Comparison of ENCODE assay signal across 8 cellular contexts in the genomic region with DNA sequence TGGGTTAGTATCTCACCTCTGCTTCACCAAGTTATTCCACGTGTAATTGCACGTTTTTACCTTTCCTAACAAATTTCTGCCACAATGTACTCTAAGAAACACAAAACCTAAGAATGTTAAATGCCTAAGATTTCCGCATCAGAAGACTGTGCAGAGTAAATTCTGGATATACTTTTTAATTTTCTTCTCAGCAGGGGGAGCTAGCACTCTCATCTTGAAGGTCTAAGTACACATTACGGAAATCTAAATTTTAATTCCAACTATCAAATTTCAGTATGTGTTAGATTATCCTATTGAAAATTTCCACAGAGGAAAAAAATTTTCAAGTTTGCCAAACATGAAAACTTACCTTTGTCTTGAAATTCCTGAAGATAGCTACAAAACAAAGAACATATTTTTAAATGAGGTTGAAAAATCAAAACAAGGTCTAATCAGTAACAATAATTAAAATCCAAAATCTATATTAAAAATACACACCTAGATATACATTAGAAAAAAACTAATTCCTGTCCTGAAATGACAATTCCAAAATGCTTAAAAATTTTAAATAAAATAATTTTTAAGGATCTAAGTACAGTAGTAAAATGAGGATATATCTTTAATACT. TPM values are rescaled to one million over a fixed set of nuclear protein-coding genes. Genes with fewer than 3 reads are reported as not detected.
DNase-seq lines count a peak whose midpoint lies in the region; ATAC-seq and TF ChIP-seq lines count a peak whose summit lies in the region.

No MANE protein-coding gene starts in this region.

- intact Hi-C loops in ascending aorta (cut with DNase I) = loop anchor here (2.0 kb wide), 1 partner anchor 289 kb away; a partner anchor contains a TSS

- peaks cover 46% of the 10 kb centered on the region for H3K27me3 Mint-ChIP-seq in T-helper 2 cell treated with Interferon-gamma antibody and Interleukin-4, amounts not matched to agents 5 μg/mL and 100 μg/mL, for 36 hours (ENCODE audit: low read depth)

- H3K36me3 Mint-ChIP-seq in T-helper 2 cell treated with Interferon-gamma antibody and Interleukin-4, amounts not matched to agents 5 μg/mL and 100 μg/mL, for 36 hours (ENCODE audit: low read depth) = no peaks in the 10 kb centered on the region
- H3K36me3 Mint-ChIP-seq in activated naive CD4-positive, alpha-beta T cell treated with anti-CD3 and anti-CD28 coated beads, Interleukin-2, amount 50 U/mL, for 72 hours = peaks cover 0 to 4% of the 10 kb centered on the region in 2 donors

- no peaks in the 10 kb centered on the region for H3K27me3 ChIP-seq in ascending aorta

- no peak overlapping the region for H3K4me3 ChIP-seq in ascending aorta

- no peak overlapping the region for H3K27ac ChIP-seq in ascending aorta

- no peaks in the 10 kb centered on the region for H3K36me3 ChIP-seq in ascending aorta

- H3K9me3 ChIP-seq in ascending aorta = no peaks in the 10 kb centered on the region

- H3K4me3 Mint-ChIP-seq in T-helper 2 cell treated with Interferon-gamma antibody and Interleukin-4, amounts not matched to agents 5 μg/mL and 100 μg/mL, for 36 hours = no peak overlapping the region

- H3K4me1 Mint-ChIP-seq in T-helper 2 cell treated with Interferon-gamma antibody and Interleukin-4, amounts not matched to agents 5 μg/mL and 100 μg/mL, for 36 hours (ENCODE audit: low read depth) = peaks cover 3% of the 10 kb centered on the region

- H3K4me1 ChIP-seq in ascending aorta = peaks cover 0 to 2% of the 10 kb centered on the region in 2 donors

- ATAC-seq in activated naive CD4-positive, alpha-beta T cell treated with anti-CD3 and anti-CD28 coated beads, Interleukin-2, amount 50 U/mL, for 72 hours = no peak
- ATAC-seq in GM21515 (IDR thresholded peaks at IDR 0.05; ENCODE audit: unreplicated experiment) = no peak

- no peaks in the 10 kb centered on the region for H3K9me3 Mint-ChIP-seq in T-helper 2 cell treated with Interferon-gamma antibody and Interleukin-4, amounts not matched to agents 5 μg/mL and 100 μg/mL, for 36 hours
- no peaks in the 10 kb centered on the region for H3K9me3 Mint-ChIP-seq in activated naive CD4-positive, alpha-beta T cell treated with anti-CD3 and anti-CD28 coated beads, Interleukin-2, amount 50 U/mL, for 72 hours

- DNase-seq in EH (ENCODE audit: low read depth) (peak; percentile 62), NCI-H1105 (lab: John Stamatoyannopoulos, UW) (peak; percentile 45), ascending aorta (ENCODE audit: low spot score in 2 of 2) (no peak), kidney glomerular epithelial cell (lab: John Stamatoyannopoulos, UW) (peak; percentile 85), hypothalamus (lab: John Stamatoyannopoulos, UW) (no peak)
- DNase-seq in T-helper 2 cell treated with Interferon-gamma antibody and Interleukin-4, amounts not matched to agents 5 μg/mL and 100 μg/mL, for 36 hours (ENCODE audit: low spot score) = no peak
- no peak for DNase-seq in activated naive CD4-positive, alpha-beta T cell treated with anti-CD3 and anti-CD28 coated beads, Interleukin-2, amount 50 U/mL, for 72 hours (ENCODE audit: low spot score in 2 of 2)

- H3K27ac Mint-ChIP-seq in T-helper 2 cell treated with Interferon-gamma antibody and Interleukin-4, amounts not matched to agents 5 μg/mL and 100 μg/mL, for 36 hours = no peak overlapping the region
- no peak overlapping the region for H3K27ac Mint-ChIP-seq in activated naive CD4-positive, alpha-beta T cell treated with anti-CD3 and anti-CD28 coated beads, Interleukin-2, amount 50 U/mL, for 72 hours

- TF ChIP-seq CTCF in ascending aorta (IDR thresholded peaks at IDR 0.05) = peak; percentile 37 to 67 (median 50)

RNA-seq across cellular contexts. Expression of a gene that starts 10.5 kb away (rescaled TPM):
- 50.2 TPM for total RNA-seq in ascending aorta
- 1 to 10 TPM; 7.2 to 7.4 TPM for total RNA-seq in activated naive CD4-positive, alpha-beta T cell treated with anti-CD3 and anti-CD28 coated beads, Interleukin-2, amount 50 U/mL, for 72 hours

Comparison
In these comparisons a context has a peak if more than half of its experiments do, and no peak if none do; other contexts are left out.
1. DNase-seq: peak in EH (single experiment), NCI-H1105 (single experiment) and kidney glomerular epithelial cell (single experiment); none in ascending aorta (0 of 2), T-helper 2 cell treated with Interferon-gamma antibody and Interleukin-4, amounts not matched to agents 5 μg/mL and 100 μg/mL, for 36 hours (single experiment), activated naive CD4-positive, alpha-beta T cell treated with anti-CD3 and anti-CD28 coated beads, Interleukin-2, amount 50 U/mL, for 72 hours (0 of 2) and hypothalamus (0 of 51).